In genomic region chr3:128617557-128618397, GRCh38 we compare ENCODE assay signal across 8 cellular contexts. TPM values are rescaled to one million over a fixed set of nuclear protein-coding genes. Genes with fewer than 3 reads are reported as not detected.
A peak's percentile ranks its signal among the peaks of the same experiment; 100 is the strongest.
DNase-seq lines count a peak whose midpoint lies in the region; ATAC-seq and TF ChIP-seq lines count a peak whose summit lies in the region.

No MANE protein-coding gene starts in this region.

- TF ChIP-seq CTCF in endothelial cell (IDR thresholded peaks at IDR 0.05; ENCODE audit: unreplicated experiment) = peak; percentile 88
- TF ChIP-seq CTCF in mesothelial cell of epicardium (IDR thresholded peaks at IDR 0.05; ENCODE audit: unreplicated experiment) = peak; percentile 86

- H3K27me3 Mint-ChIP-seq in endothelial cell (ENCODE audit: unreplicated experiment) (peaks cover 6% of the 10 kb centered on the region), mesothelial cell of epicardium (ENCODE audit: low read depth) (no peaks in the 10 kb centered on the region)

- H3K36me3 Mint-ChIP-seq in endothelial cell (ENCODE audit: low read depth, unreplicated experiment) (peaks cover 21% of the 10 kb centered on the region), mesothelial cell of epicardium (peaks cover 17% of the 10 kb centered on the region)

- ATAC-seq in GM19468 (IDR thresholded peaks at IDR 0.05; ENCODE audit: extremely low read depth, unreplicated experiment) = peak; percentile 88

- peak; percentile 82 for DNase-seq in CMK (ENCODE audit: low read depth)
- peak; percentile 99 for DNase-seq in HT-29 (ENCODE audit: low spot score)
- peak; percentile 98 for DNase-seq in NK-92 treated with Interleukin-12 subunit alpha and Interleukin-12 subunit beta, amount 100 ng/mL, for 24 hours (lab: John Stamatoyannopoulos, UW)
- DNase-seq in activated CD8-positive, alpha-beta memory T cell treated with anti-CD3 and anti-CD28 coated beads, Interleukin-2, amount 50 U/mL, for 1 hour (ENCODE audit: extremely low read depth) = peak; percentile 92
- peak; percentile 99 for DNase-seq in endothelial cell (ENCODE audit: low spot score)
- DNase-seq in mesothelial cell of epicardium (ENCODE audit: low spot score in 2 of 2, unreplicated experiment in 2 of 2) = peak; percentile 98 to 99
- DNase-seq in stimulated activated CD8-positive, alpha-beta memory T cell treated with anti-CD3 and anti-CD28 coated beads, Interleukin-15, amount 100 ng/mL, for 48 hours (ENCODE audit: low read depth in 2 of 2) = peak; percentile 92 to 98

- H3K27ac Mint-ChIP-seq in endothelial cell (ENCODE audit: unreplicated experiment) = peak overlapping the region; percentile 80
- peak overlapping the region; percentile 91 for H3K27ac Mint-ChIP-seq in mesothelial cell of epicardium

- H3K9me3 Mint-ChIP-seq in endothelial cell (ENCODE audit: unreplicated experiment) (no peaks in the 10 kb centered on the region), mesothelial cell of epicardium (no peaks in the 10 kb centered on the region)

- H3K4me1 Mint-ChIP-seq in endothelial cell (ENCODE audit: unreplicated experiment) (peaks cover 20% of the 10 kb centered on the region), mesothelial cell of epicardium (peaks cover 17% of the 10 kb centered on the region)

- H3K4me3 Mint-ChIP-seq in endothelial cell (ENCODE audit: unreplicated experiment) (peak overlapping the region; percentile 96), mesothelial cell of epicardium (peak overlapping the region; percentile 89)

RNA-seq across cellular contexts. Expression of gene RPN1, which starts 32.8 kb away (rescaled TPM):
- 622 and 639 TPM in 2 replicates for total RNA-seq in HT-29 (2014; rRNA removed; shearing (Covaris generic))
- total RNA-seq in endothelial cell (ENCODE audit: unreplicated experiment) (250 TPM), mesothelial cell of epicardium (146 to 149 TPM (median 148 TPM) in 3 replicates)

Comparison
In these comparisons a context has a peak if more than half of its experiments do, and no peak if none do; other contexts are left out.
1. Peak in every context shown above with its lines: DNase-seq and ATAC-seq.